Comparison of ENCODE assay signal across 33 cellular contexts in the genomic region with DNA sequence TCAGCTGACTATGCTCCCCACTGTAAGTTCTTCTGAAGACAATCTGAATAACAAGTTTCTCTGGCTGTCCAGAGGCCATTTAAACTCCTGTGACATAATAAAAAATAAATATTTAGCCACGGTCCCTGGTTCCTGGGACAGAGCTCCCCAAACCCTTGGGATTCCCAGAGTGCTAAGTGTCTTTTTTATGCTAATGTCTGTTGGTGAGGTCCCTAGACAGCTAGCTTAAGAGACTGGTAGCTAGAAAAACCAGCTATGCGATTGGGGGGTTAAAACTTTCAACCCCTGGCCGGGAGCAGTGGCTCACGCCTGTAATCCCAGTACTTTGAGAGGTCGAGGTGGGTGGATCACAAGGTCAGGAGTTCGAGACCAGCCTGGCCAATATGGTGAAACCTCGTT. TPM values are rescaled to one million over a fixed set of nuclear protein-coding genes. Genes with fewer than 3 reads are reported as not detected.
DNase-seq lines count a peak whose midpoint lies in the region; ATAC-seq, FAIRE-seq and TF ChIP-seq lines count a peak whose summit lies in the region.
"Had no signal": no experiment of that assay in that cellular context is flagged by ENCODE, and none has a peak within 500 bp of the region (broad histone marks: within the 10 kb centered on the region; RNA-seq: fewer than 3 reads in every experiment).

No MANE protein-coding gene starts in this region.

- TF ChIP-seq RAD21 in HepG2 (CRISPR knock-in tag; IDR thresholded peaks at IDR 0.05): no peak

- H3K4me1 ChIP-seq in left ventricle myocardium inferior: peaks cover 31% of the 10 kb centered on the region
- peaks cover 11% of the 10 kb centered on the region for H3K4me1 ChIP-seq in right cardiac atrium (ENCODE audit: control insufficient read depth, insufficient read depth, low read length)
- peaks cover 13% of the 10 kb centered on the region for H3K4me1 ChIP-seq in HepG2 (ENCODE audit: insufficient read depth, low read length)

- H3K4me3 ChIP-seq in left ventricle myocardium inferior (no peak overlapping the region), right cardiac atrium (ENCODE audit: low read length) (no peak overlapping the region), HepG2 (replicated peaks in 1 of 3; ENCODE audit: insufficient read depth in 1 of 3, low read depth in 2 of 3, low read length in 3 of 3) (0 out of 6 replicates have a peak overlapping the region, but pooled peaks of 1 of the 3 experiments have one; percentile 9)
- H3K4me3 ChIP-seq: heart left ventricle, sigmoid colon, thoracic aorta had no signal

- no peaks in the 10 kb centered on the region for H3K9me3 ChIP-seq in left ventricle myocardium inferior (replicated peaks)
- no peaks in the 10 kb centered on the region for H3K9me3 ChIP-seq in right cardiac atrium (ENCODE audit: control insufficient read depth, low read length)
- no peaks in the 10 kb centered on the region for H3K9me3 ChIP-seq in HepG2 (ENCODE audit: low read length)
- H3K9me3 ChIP-seq: heart left ventricle, sigmoid colon, thoracic aorta had no signal

- peaks cover 42 to 84% (median 51%) of the 10 kb centered on the region in 3 donors for H3K4me1 Mint-ChIP-seq in naive B cell

- no peak for TF ChIP-seq CTCF in left ventricle myocardium inferior (IDR thresholded peaks at IDR 0.05; ENCODE audit: borderline replicate concordance)
- TF ChIP-seq CTCF in HepG2 (CRISPR knock-in tag; IDR thresholded peaks at IDR 0.05): no peak
- TF ChIP-seq CTCF in GM13977 (IDR thresholded peaks at IDR 0.05; ENCODE audit: extremely low read depth, insufficient read depth, missing control alignments): no peak

- H3K36me3 Mint-ChIP-seq in naive B cell: peaks cover 0 to 3% of the 10 kb centered on the region in 2 donors
- H3K36me3 Mint-ChIP-seq: stimulated activated naive B cell treated with anti-CD40 and anti-IgM and Interleukin-4, amounts not matched to agents 10 μg/mL and 1 μg/mL and 100 μg/mL, for 72 hours had no signal

- H3K27ac ChIP-seq in left ventricle myocardium inferior (replicated peaks): peak overlapping the region; percentile 39
- no peak overlapping the region for H3K27ac ChIP-seq in right cardiac atrium (ENCODE audit: low read length)
- H3K27ac ChIP-seq in HepG2 (ENCODE audit: extremely low read length, insufficient read depth, low read length): no peak overlapping the region
- H3K27ac ChIP-seq: thoracic aorta had no signal

- 81% methylated on average over 7 of the region's 7 CpGs for WGBS in right cardiac atrium
- WGBS in HepG2 (ENCODE audit: low lambda C conversion rate): 40% methylated on average over 4 of the region's 7 CpGs

- POLR2A ChIA-PET in HepG2 (lab: Yijun Ruan, JAX): interaction anchor here (1.1 kb wide), 1 partner anchor 37 kb away, joined by 3 read pairs; a partner anchor contains a TSS

- peak overlapping the region in 1 of 8 donors; percentile 42 for H3K4me3 Mint-ChIP-seq in naive B cell
- H3K4me3 Mint-ChIP-seq: activated CD8-positive, alpha-beta memory T cell treated with anti-CD3 and anti-CD28 coated beads, Interleukin-2, amount 10 ng/mL, durations not matched to agents 7 days and 5 days; activated naive CD4-positive, alpha-beta T cell treated with anti-CD3 and anti-CD28 coated beads, Interleukin-2, amount 10 ng/mL, durations not matched to agents 7 days and 5 days; CD4-positive, alpha-beta T cell; effector memory CD8-positive, alpha-beta T cell; stimulated activated naive B cell treated with anti-CD40 and anti-IgM and Interleukin-4, amounts not matched to agents 10 μg/mL and 1 μg/mL and 100 μg/mL, for 72 hours had no signal

- CTCF ChIA-PET in HepG2 (lab: Yijun Ruan, JAX; ENCODE audit: low intra/inter-chr PET ratio, low total read pairs): no interaction called here

- no peaks in the 10 kb centered on the region for H3K27me3 Mint-ChIP-seq in naive B cell
- H3K27me3 Mint-ChIP-seq: activated CD8-positive, alpha-beta memory T cell treated with anti-CD3 and anti-CD28 coated beads, Interleukin-2, amount 10 ng/mL, durations not matched to agents 7 days and 5 days; activated naive CD4-positive, alpha-beta T cell treated with anti-CD3 and anti-CD28 coated beads, Interleukin-2, amount 10 ng/mL, durations not matched to agents 7 days and 5 days; CD4-positive, alpha-beta T cell; effector memory CD8-positive, alpha-beta T cell; stimulated activated naive B cell treated with anti-CD40 and anti-IgM and Interleukin-4, amounts not matched to agents 10 μg/mL and 1 μg/mL and 100 μg/mL, for 72 hours had no signal

- TF ChIP-seq EP300 in HepG2 (IDR thresholded peaks at IDR 0.05; ENCODE audit: low read depth in 2 of 2, low read length in 2 of 2) (no peak), HepG2 (CRISPR knock-in tag; IDR thresholded peaks at IDR 0.05; ENCODE audit: borderline replicate concordance) (no peak)

- DNase-seq in left ventricle myocardium inferior (no peak), right cardiac atrium (no peak), HepG2 (ENCODE audit: low spot score) (no peak), naive B cell (no peak), GF-D8 (lab: John Stamatoyannopoulos, UW) (no peak), GM13977 (ENCODE audit: low spot score) (no peak), GM12892 (ENCODE audit: insufficient read length) (no peak)
- DNase-seq: 8988T; activated CD4-positive, alpha-beta T cell treated with anti-CD3 and anti-CD28 coated beads, Interleukin-2, amount 50 U/mL, for 1 hour; activated CD8-positive, alpha-beta memory T cell treated with anti-CD3 and anti-CD28 coated beads, Interleukin-2, amount 10 ng/mL, durations not matched to agents 7 days and 5 days; activated naive CD4-positive, alpha-beta T cell treated with anti-CD3 and anti-CD28 coated beads, Interleukin-2, amount 10 ng/mL, durations not matched to agents 7 days and 5 days; activated T-cell treated with anti-CD3 and anti-CD28 coated beads, Interleukin-2, amount 50 U/mL, for 72 hours; amniotic stem cell; CD4-positive, alpha-beta T cell; effector memory CD8-positive, alpha-beta T cell; GOT3; left cardiac atrium; NCI-H1092 treated with DMSO at 0.1 percent for 48 hours; NCI-H187; NCI-H2171; NCI-H510A treated with DMSO at 0.1 percent for 48 hours; NK-92 treated with Interleukin-12 subunit alpha and Interleukin-12 subunit beta, amount 100 ng/mL, for 24 hours; SIG-M5; sigmoid colon; stimulated activated CD4-positive, alpha-beta T cell treated with anti-CD3 and anti-CD28 coated beads, Interleukin-4, amount 100 ng/mL, for 4 hours; stimulated activated naive B cell treated with anti-CD40 and anti-IgM and Interleukin-4, amounts not matched to agents 10 μg/mL and 1 μg/mL and 100 μg/mL, for 72 hours; SW 1271; T1000 had no signal

- no peaks in the 10 kb centered on the region for H3K27me3 ChIP-seq in left ventricle myocardium inferior (ENCODE audit: low read depth)
- no peaks in the 10 kb centered on the region for H3K27me3 ChIP-seq in right cardiac atrium (ENCODE audit: control insufficient read depth, insufficient read depth)
- H3K27me3 ChIP-seq in HepG2 (ENCODE audit: control insufficient read depth in 1 of 2, insufficient read depth in 2 of 2, low read length in 2 of 2): peaks cover 0 to 4% of the 10 kb centered on the region in 2 experiments; a peak in 1 of 5 replicates
- H3K27me3 ChIP-seq: heart left ventricle, sigmoid colon had no signal

- H2AFZ ChIP-seq in HepG2 (ENCODE audit: low read length): peak overlapping the region; percentile 33

- H3K79me2 ChIP-seq in HepG2 (ENCODE audit: insufficient read depth, low read length): no peaks in the 10 kb centered on the region

- H3K27ac Mint-ChIP-seq in naive B cell: peak overlapping the region in 4 of 6 donors; percentile 21 to 78 (median 41)
- H3K27ac Mint-ChIP-seq: activated CD8-positive, alpha-beta memory T cell treated with anti-CD3 and anti-CD28 coated beads, Interleukin-2, amount 10 ng/mL, durations not matched to agents 7 days and 5 days; activated naive CD4-positive, alpha-beta T cell treated with anti-CD3 and anti-CD28 coated beads, Interleukin-2, amount 10 ng/mL, durations not matched to agents 7 days and 5 days; activated T-cell treated with anti-CD3 and anti-CD28 coated beads, Interleukin-2, amount 50 U/mL, for 72 hours; CD4-positive, alpha-beta T cell; effector memory CD8-positive, alpha-beta T cell; stimulated activated naive B cell treated with anti-CD40 and anti-IgM and Interleukin-4, amounts not matched to agents 10 μg/mL and 1 μg/mL and 100 μg/mL, for 72 hours had no signal

- FAIRE-seq in HepG2 (lab: Jason Lieb, UNC): no peak
- FAIRE-seq in GM12892 (lab: Jason Lieb, UNC): no peak

- no peak overlapping the region for H3K9ac ChIP-seq in HepG2 (ENCODE audit: insufficient read depth, low read depth, low read length)

- in situ Hi-C loops in HepG2 (cut with HindIII; ENCODE audit: extremely low pct_ligation_motif_present, low pct_unique_long_range_greater_than_20kb): no loop called here
- in situ Hi-C loops in GM13977 (cut with MboI; ENCODE audit: low pct_unique_long_range_greater_than_20kb, low sequenced_read_pairs, unreplicated experiment): no loop called here

- H4K20me1 ChIP-seq in HepG2 (ENCODE audit: insufficient read depth, low read length): no peaks in the 10 kb centered on the region

- no peak for TF ChIP-seq POLR2A in HepG2 (IDR thresholded peaks at IDR 0.05; ENCODE audit: insufficient read depth in 1 of 2, low read depth in 2 of 2, low read length in 2 of 2)
- TF ChIP-seq POLR2A in GM12892 (IDR thresholded peaks at IDR 0.05; ENCODE audit: low read depth, low read length): no peak

- ATAC-seq in right cardiac atrium: no peak
- no peak for ATAC-seq in HepG2
- no peak for ATAC-seq in naive B cell (ENCODE audit: low read depth in 2 of 2)
- no peak for ATAC-seq in HG02981 (IDR thresholded peaks at IDR 0.05; ENCODE audit: unreplicated experiment)
- ATAC-seq: activated CD8-positive, alpha-beta memory T cell treated with anti-CD3 and anti-CD28 coated beads, Interleukin-2, amount 10 ng/mL, durations not matched to agents 7 days and 5 days; activated T-cell treated with anti-CD3 and anti-CD28 coated beads, Interleukin-2, amount 50 U/mL, for 72 hours; effector memory CD8-positive, alpha-beta T cell; Panc1; stimulated activated naive B cell treated with anti-CD40 and anti-IgM and Interleukin-4, amounts not matched to agents 10 μg/mL and 1 μg/mL and 100 μg/mL, for 72 hours had no signal

- intact Hi-C loops in left ventricle myocardium inferior (cut with micrococcal nuclease): no loop called here
- intact Hi-C loops in right cardiac atrium (cut with DNase I): no loop called here
- intact Hi-C loops in HepG2 (cut with micrococcal nuclease; ENCODE audit: unreplicated experiment): no loop called here

- H3K9me3 Mint-ChIP-seq in naive B cell: no peaks in the 10 kb centered on the region
- H3K9me3 Mint-ChIP-seq: activated naive CD4-positive, alpha-beta T cell treated with anti-CD3 and anti-CD28 coated beads, Interleukin-2, amount 10 ng/mL, durations not matched to agents 7 days and 5 days; CD4-positive, alpha-beta T cell; effector memory CD8-positive, alpha-beta T cell; stimulated activated naive B cell treated with anti-CD40 and anti-IgM and Interleukin-4, amounts not matched to agents 10 μg/mL and 1 μg/mL and 100 μg/mL, for 72 hours had no signal

- H3K36me3 ChIP-seq in left ventricle myocardium inferior (no peaks in the 10 kb centered on the region), HepG2 (replicated peaks in 1 of 2; ENCODE audit: control insufficient read depth in 1 of 2, insufficient read depth in 2 of 2, low read length in 2 of 2) (no peaks in the 10 kb centered on the region)
- H3K36me3 ChIP-seq: sigmoid colon, thoracic aorta had no signal

- H3K4me2 ChIP-seq in HepG2 (ENCODE audit: low read depth, low read length): peak overlapping the region; percentile 57

- no TSS peak for BruUV-seq in HepG2 (replicated peaks; lab: Mats Ljungman, UMichigan)

RNA-seq across cellular contexts. Expression of a gene that starts 5.9 kb away (rescaled TPM):
- 2.6 TPM for total RNA-seq in left ventricle myocardium inferior
- total RNA-seq in right cardiac atrium: 1 to 10 TPM; 3.0 to 8.5 (median 6.1) TPM
- polyA plus RNA-seq in right cardiac atrium: 1.8 TPM
- not detected in 2 replicates for total RNA-seq in HepG2 (2016; rRNA removed; fragmentation: Illumina TruSeq; extraction: Trizol)
- not detected in 2 replicates for total RNA-seq in HepG2 (2016; cell fraction: cytosol; rRNA removed; fragmentation: Illumina TruSeq; extraction: Trizol; ENCODE audit: low read depth)
- not detected in 2 replicates for total RNA-seq in HepG2 (2016; cell fraction: insoluble cytoplasmic fraction; rRNA removed; fragmentation: Illumina TruSeq; extraction: Trizol)
- total RNA-seq in HepG2 (2016; cell fraction: membrane; rRNA removed; fragmentation: Illumina TruSeq; extraction: Trizol): not detected in 2 replicates
- not detected in 2 replicates for total RNA-seq in HepG2 (2016; cell fraction: nucleus; rRNA removed; fragmentation: Illumina TruSeq; extraction: Trizol)
- polyA plus RNA-seq in HepG2 (2011; rRNA removed): 0.03 TPM in 1 of 2 replicates, not detected in the other
- polyA plus RNA-seq in HepG2 (2011; cell fraction: cytosol; rRNA removed): not detected in 2 replicates
- not detected in 2 replicates for polyA plus RNA-seq in HepG2 (2011; cell fraction: nucleus; rRNA removed)
- polyA plus RNA-seq in HepG2 (2012): not detected in 2 replicates
- not detected in 2 replicates for polyA plus RNA-seq in HepG2 (2016; cell fraction: cytosol; fragmentation: Illumina TruSeq; extraction: Trizol; ENCODE audit: low read depth)
- polyA plus RNA-seq in HepG2 (2016; cell fraction: insoluble cytoplasmic fraction; fragmentation: Illumina TruSeq; extraction: Trizol; ENCODE audit: low read depth): not detected in 2 replicates
- polyA plus RNA-seq in HepG2 (2016; cell fraction: membrane; fragmentation: Illumina TruSeq; extraction: Trizol; ENCODE audit: low read depth): not detected in 2 replicates
- not detected in 2 replicates for polyA plus RNA-seq in HepG2 (2016; cell fraction: nucleus; fragmentation: Illumina TruSeq; extraction: Trizol; ENCODE audit: insufficient read depth, low read depth)
- polyA minus RNA-seq in HepG2 (2011; rRNA and poly(A)+ RNA removed; ENCODE audit: low replicate concordance): not detected in 2 replicates
- polyA minus RNA-seq in HepG2 (2011; cell fraction: cytosol; rRNA and poly(A)+ RNA removed): not detected in 2 replicates
- not detected in 2 replicates for polyA minus RNA-seq in HepG2 (2011; cell fraction: nucleus; rRNA and poly(A)+ RNA removed)
- 10 to 100 TPM; 13.5 to 58.6 (median 26.4) TPM for polyA plus RNA-seq in naive B cell (ENCODE audit: low read depth in 6 of 6)
- polyA plus RNA-seq in GM12892 (2012; ENCODE audit: missing spikeins): 25.9 TPM
- polyA plus RNA-seq: neural cell had no signal

RNA-seq across cellular contexts. Expression of a gene that starts 37.2 kb away (rescaled TPM):
- total RNA-seq in left ventricle myocardium inferior (30.1 TPM), right cardiac atrium (10 to 100 TPM; 21.8 to 32.9 (median 30.9) TPM), HepG2 (2016; rRNA removed; fragmentation: Illumina TruSeq; extraction: Trizol) (21.5 and 23.0 TPM in 2 replicates)
- polyA plus RNA-seq in right cardiac atrium (44.4 TPM), HepG2 (2011; rRNA removed) (27.2 and 31.9 TPM in 2 replicates), naive B cell (ENCODE audit: low read depth in 6 of 6) (10 to 100 TPM; 17.0 to 46.1 (median 32.9) TPM)
- total RNA-seq in HepG2 (2016; cell fraction: cytosol; rRNA removed; fragmentation: Illumina TruSeq; extraction: Trizol; ENCODE audit: low read depth): 12.1 and 13.1 TPM in 2 replicates
- 19.6 and 23.8 TPM in 2 replicates for total RNA-seq in HepG2 (2016; cell fraction: insoluble cytoplasmic fraction; rRNA removed; fragmentation: Illumina TruSeq; extraction: Trizol)
- total RNA-seq in HepG2 (2016; cell fraction: membrane; rRNA removed; fragmentation: Illumina TruSeq; extraction: Trizol): 10.2 and 13.9 TPM in 2 replicates
- 16.2 and 16.9 TPM in 2 replicates for total RNA-seq in HepG2 (2016; cell fraction: nucleus; rRNA removed; fragmentation: Illumina TruSeq; extraction: Trizol)
- polyA plus RNA-seq in HepG2 (2011; cell fraction: cytosol; rRNA removed): 23.4 and 24.2 TPM in 2 replicates
- polyA plus RNA-seq in HepG2 (2011; cell fraction: nucleus; rRNA removed): 6.0 and 7.0 TPM in 2 replicates
- 12.1 and 12.9 TPM in 2 replicates for polyA plus RNA-seq in HepG2 (2012)
- polyA plus RNA-seq in HepG2 (2016; cell fraction: cytosol; fragmentation: Illumina TruSeq; extraction: Trizol; ENCODE audit: low read depth): 15.4 and 21.7 TPM in 2 replicates
- 20.3 TPM in 2 replicates for polyA plus RNA-seq in HepG2 (2016; cell fraction: insoluble cytoplasmic fraction; fragmentation: Illumina TruSeq; extraction: Trizol; ENCODE audit: low read depth)
- 9.1 and 11.0 TPM in 2 replicates for polyA plus RNA-seq in HepG2 (2016; cell fraction: membrane; fragmentation: Illumina TruSeq; extraction: Trizol; ENCODE audit: low read depth)
- polyA plus RNA-seq in HepG2 (2016; cell fraction: nucleus; fragmentation: Illumina TruSeq; extraction: Trizol; ENCODE audit: insufficient read depth, low read depth): 22.8 and 24.6 TPM in 2 replicates
- polyA minus RNA-seq in HepG2 (2011; rRNA and poly(A)+ RNA removed; ENCODE audit: low replicate concordance): 6.5 and 21.0 TPM in 2 replicates
- 12.3 and 14.1 TPM in 2 replicates for polyA minus RNA-seq in HepG2 (2011; cell fraction: cytosol; rRNA and poly(A)+ RNA removed)
- polyA minus RNA-seq in HepG2 (2011; cell fraction: nucleus; rRNA and poly(A)+ RNA removed): 17.4 and 18.0 TPM in 2 replicates
- polyA plus RNA-seq in GM12892 (2012; ENCODE audit: missing spikeins): 26.8 TPM
